8 cellular contexts compared by ENCODE assay signal in the genomic region with DNA sequence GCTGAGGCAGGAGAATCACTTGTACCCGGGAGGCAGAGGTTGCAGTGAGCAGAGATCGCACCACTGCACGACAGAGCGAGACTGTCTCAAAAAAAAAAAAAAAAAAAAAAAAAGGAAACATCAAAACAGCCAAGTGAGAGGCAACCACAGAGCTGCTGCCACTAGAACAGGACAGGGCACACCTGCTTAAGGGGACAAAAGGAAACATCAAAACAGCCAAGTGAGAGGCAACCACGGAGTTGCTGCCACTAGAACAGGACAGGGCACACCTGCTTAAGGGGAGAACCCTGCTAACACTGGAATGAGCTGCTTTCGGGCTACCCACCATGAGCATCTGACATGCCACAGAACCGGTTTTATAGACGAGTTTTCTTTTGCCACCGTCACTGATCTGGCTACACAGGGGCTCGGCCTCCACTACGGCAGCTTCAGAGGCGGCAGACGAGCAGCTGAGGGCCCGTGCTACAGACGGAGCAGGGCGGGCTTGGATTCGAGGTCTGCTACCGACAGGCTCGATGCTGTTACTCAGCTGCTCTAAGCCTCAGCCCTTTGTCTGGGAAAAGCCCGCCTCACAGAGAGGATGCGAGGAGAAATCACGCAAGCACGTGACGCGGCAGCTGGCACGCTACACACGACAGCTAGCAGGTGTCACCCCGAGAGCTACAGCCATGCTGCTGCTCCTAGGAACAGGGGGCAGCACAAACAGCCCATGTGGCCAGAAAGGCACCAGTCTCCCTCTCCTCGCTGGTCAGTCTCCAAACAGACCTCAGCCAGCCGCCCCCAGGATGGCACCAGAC. TPM values are rescaled to one million over a fixed set of nuclear protein-coding genes. Genes with fewer than 3 reads are reported as not detected.
DNase-seq lines count a peak whose midpoint lies in the region; ATAC-seq, FAIRE-seq and TF ChIP-seq lines count a peak whose summit lies in the region.
"Had no signal": no experiment of that assay in that cellular context is flagged by ENCODE, and none has a peak within 500 bp of the region (broad histone marks: within the 10 kb centered on the region; RNA-seq: fewer than 3 reads in every experiment).

No MANE protein-coding gene starts in this region.

- H3K9ac ChIP-seq in endodermal cell (ENCODE audit: extremely low read depth, low read length, poor library complexity, severe bottlenecking) (peak overlapping the region; percentile 11), rectal smooth muscle tissue (ENCODE audit: low read length) (no peak overlapping the region)

- H3K9me3 Mint-ChIP-seq in endodermal cell = no peaks in the 10 kb centered on the region

- no peak overlapping the region for H2AFZ ChIP-seq in OCI-LY7 (ENCODE audit: low read length)

- CTCF ChIA-PET in OCI-LY7 (lab: Charles Lee; ENCODE audit: unreplicated experiment) = interaction anchor here (0.5 kb wide), 1 partner anchor 17 kb away, joined by 4 read pairs; no protein-coding TSS in a partner anchor

- H4K20me1 ChIP-seq in OCI-LY7 (ENCODE audit: insufficient read depth, low read length) = peaks cover 15% of the 10 kb centered on the region; the same call in 1 of the 2 replicates

- POLR2A ChIA-PET in OCI-LY7 (lab: Charles Lee) = interaction anchor here (0.5 to 1.5 kb wide), 4 partner anchors 33 to 1273 kb away, joined by 3 to 7 read pairs (median 4); no protein-coding TSS in a partner anchor

- peaks cover 9% of the 10 kb centered on the region for H3K4me1 Mint-ChIP-seq in endodermal cell

- no peak for DNase-seq in OCI-LY7 (ENCODE audit: low spot score)
- no peak for DNase-seq in endodermal cell
- no peak for DNase-seq in prostate gland (ENCODE audit: low spot score)
- DNase-seq in D721Med (ENCODE audit: insufficient read length, low spot score) = no peak

- H3K4me1 ChIP-seq in OCI-LY7 (ENCODE audit: insufficient read depth, low read length, poor library complexity, severe bottlenecking) (peaks cover 32% of the 10 kb centered on the region), endodermal cell (ENCODE audit: control insufficient read depth, insufficient read depth, low read length) (peaks cover 8% of the 10 kb centered on the region), rectal smooth muscle tissue (ENCODE audit: control insufficient read depth, insufficient read depth, low read length) (peaks cover 16% of the 10 kb centered on the region), prostate gland (replicated peaks) (peaks cover 16% of the 10 kb centered on the region)

- FAIRE-seq in D721Med (lab: Jason Lieb, UNC) = no peak

- no peaks in the 10 kb centered on the region for H3K27me3 Mint-ChIP-seq in endodermal cell (ENCODE audit: insufficient read depth)

- H3K9me3 ChIP-seq in OCI-LY7 (ENCODE audit: low read length) = no peaks in the 10 kb centered on the region
- H3K9me3 ChIP-seq in endodermal cell (ENCODE audit: control insufficient read depth, low read length) = no peaks in the 10 kb centered on the region
- H3K9me3 ChIP-seq in prostate gland = no peaks in the 10 kb centered on the region

- WGBS in endodermal cell (ENCODE audit: insufficient coverage in 1 of 2, insufficient read length in 1 of 2), 2 experiments = 91 to 92% methylated on average over 26 to 29 of the region's 30 CpGs
- WGBS in prostate gland = 72% methylated on average over 25 of the region's 30 CpGs

- TF ChIP-seq POLR2A in prostate gland (IDR thresholded peaks at IDR 0.05) = no peak

- H3K27ac ChIP-seq in OCI-LY7 (ENCODE audit: low read depth, low read length, poor library complexity, severe bottlenecking) = no peak overlapping the region
- H3K27ac ChIP-seq in endodermal cell (ENCODE audit: low read depth, low read length) = no peak overlapping the region
- H3K27ac ChIP-seq in rectal smooth muscle tissue (ENCODE audit: low read depth, low read length) = no peak overlapping the region
- peak overlapping the region in 1 of 2 donors; percentile 92 for H3K27ac ChIP-seq in prostate gland

- H3K4me3 ChIP-seq in GM12875 (ENCODE audit: low read depth, low read length) = peak overlapping the region; percentile 81
- peak overlapping the region; percentile 89 for H3K4me3 ChIP-seq in OCI-LY7 (ENCODE audit: low read depth, low read length, poor library complexity, severe bottlenecking)
- H3K4me3 ChIP-seq in endodermal cell (ENCODE audit: low read length) = peak overlapping the region; percentile 99
- peak overlapping the region; percentile 95 for H3K4me3 ChIP-seq in rectal smooth muscle tissue (ENCODE audit: low read length)
- peak overlapping the region in 1 of 2 donors; percentile 99 for H3K4me3 ChIP-seq in prostate gland

- H3K79me2 ChIP-seq in OCI-LY7 (ENCODE audit: insufficient read depth, low read depth, low read length) = peaks cover 51% of the 10 kb centered on the region

- H3K9me2 ChIP-seq in OCI-LY7 (ENCODE audit: insufficient read depth, low read length) = no peaks in the 10 kb centered on the region

- TF ChIP-seq CTCF in GM12875 (IDR thresholded peaks at IDR 0.05; ENCODE audit: borderline replicate concordance, insufficient read depth, low read depth, low read length) (no peak), OCI-LY7 (conservative IDR thresholded peaks at IDR 0.05; ENCODE audit: low read length) (no peak), endodermal cell (conservative IDR thresholded peaks at IDR 0.05) (no peak), prostate gland (IDR thresholded peaks at IDR 0.05) (no peak), D721Med (IDR thresholded peaks at IDR 0.05; ENCODE audit: insufficient read depth, missing control alignments) (no peak)

- intact Hi-C loops in OCI-LY7 (cut with micrococcal nuclease; ENCODE audit: unreplicated experiment) (no loop called here), prostate gland (cut with DNase I) (no loop called here)

- no peak overlapping the region for H3K27ac Mint-ChIP-seq in endodermal cell

- no peaks in the 10 kb centered on the region for H3K27me3 ChIP-seq in endodermal cell (ENCODE audit: control insufficient read depth, insufficient read depth, low read length, poor library complexity, severe bottlenecking)
- H3K27me3 ChIP-seq in rectal smooth muscle tissue (ENCODE audit: control insufficient read depth, insufficient read depth, low read length) = no peaks in the 10 kb centered on the region
- H3K27me3 ChIP-seq in prostate gland (replicated peaks; ENCODE audit: insufficient read depth) = no peaks in the 10 kb centered on the region

- peaks cover 58% of the 10 kb centered on the region for H3K36me3 Mint-ChIP-seq in endodermal cell (ENCODE audit: low read depth)

- H3K4me3 Mint-ChIP-seq in endodermal cell = peak overlapping the region; percentile 77

- BruUV-seq in OCI-LY7 (replicated peaks; lab: Mats Ljungman, UMichigan) = no TSS peak

- no peak for ATAC-seq in GM21825 (IDR thresholded peaks at IDR 0.05; ENCODE audit: unreplicated experiment)

- H3K36me3 ChIP-seq in OCI-LY7 (ENCODE audit: insufficient read depth, low read length) (peaks cover 71% of the 10 kb centered on the region), endodermal cell (ENCODE audit: control insufficient read depth, insufficient read depth, low read length) (peaks cover 65% of the 10 kb centered on the region), rectal smooth muscle tissue (ENCODE audit: control insufficient read depth, insufficient read depth, low read length) (peaks cover 27% of the 10 kb centered on the region), prostate gland (peaks cover 0 to 6% of the 10 kb centered on the region in 2 donors)

- peak overlapping the region; percentile 95 for H3K4me2 ChIP-seq in OCI-LY7 (ENCODE audit: low read length)

RNA-seq across cellular contexts. Expression of gene P4HB, which starts 2.0 kb away (rescaled TPM):
- total RNA-seq in OCI-LY7 (2014; rRNA removed; shearing (Covaris generic)) = 388 and 393 TPM in 2 replicates
- total RNA-seq in OCI-LY7 (2022) (502 and 577 TPM in 2 replicates), endodermal cell (100 to 1,000 TPM; 493 to 535 TPM), prostate gland (1,000 to 10,000 TPM in 1 of 2 donors, 100 to 1,000 TPM in 1; 509 to 2,101 TPM)
- polyA plus RNA-seq in endodermal cell (2013, experiment 1 of 2) = 373 TPM
- polyA plus RNA-seq in endodermal cell (2013, experiment 2 of 2) = 364 TPM

RNA-seq across cellular contexts. Expression of gene ARHGDIA, which starts 12.8 kb away (rescaled TPM):
- 233 and 265 TPM in 2 replicates for total RNA-seq in OCI-LY7 (2014; rRNA removed; shearing (Covaris generic))
- total RNA-seq in OCI-LY7 (2022) = 663 and 715 TPM in 2 replicates
- 100 to 1,000 TPM; 240 to 254 TPM for total RNA-seq in endodermal cell
- 180 TPM for polyA plus RNA-seq in endodermal cell (2013, experiment 1 of 2)
- polyA plus RNA-seq in endodermal cell (2013, experiment 2 of 2) = 185 TPM
- 100 to 1,000 TPM; 193 to 274 TPM for total RNA-seq in prostate gland

RNA-seq across cellular contexts. Expression of gene PPP1R27, which starts 23.5 kb away (rescaled TPM):
- not detected in 2 replicates for total RNA-seq in OCI-LY7 (2014; rRNA removed; shearing (Covaris generic))
- total RNA-seq in OCI-LY7 (2022) = not detected in 2 replicates
- not detected for total RNA-seq in endodermal cell
- not detected for polyA plus RNA-seq in endodermal cell (2013, experiment 1 of 2)
- not detected for polyA plus RNA-seq in endodermal cell (2013, experiment 2 of 2)
- total RNA-seq in prostate gland = 1 to 10 TPM in 1 of 2 donors, not detected in 1; 1.6 TPM
- total RNA-seq: RPMI7951 had no signal

RNA-seq across cellular contexts. Expression of gene MCRIP1, which starts 25.3 kb away (rescaled TPM):
- 249 and 288 TPM in 2 replicates for total RNA-seq in OCI-LY7 (2014; rRNA removed; shearing (Covaris generic))
- 170 and 180 TPM in 2 replicates for total RNA-seq in OCI-LY7 (2022)
- total RNA-seq in endodermal cell = 100 to 1,000 TPM; 164 to 183 TPM
- polyA plus RNA-seq in endodermal cell (2013, experiment 1 of 2) = 135 TPM
- 153 TPM for polyA plus RNA-seq in endodermal cell (2013, experiment 2 of 2)
- 100 to 1,000 TPM in 1 of 2 donors, 10 to 100 TPM in 1; 83.6 to 150 TPM for total RNA-seq in prostate gland

RNA-seq across cellular contexts. Expression of gene ALYREF, which starts 33.0 kb away (rescaled TPM):
- 474 and 621 TPM in 2 replicates for total RNA-seq in OCI-LY7 (2014; rRNA removed; shearing (Covaris generic))
- 377 and 431 TPM in 2 replicates for total RNA-seq in OCI-LY7 (2022)
- total RNA-seq in endodermal cell = 100 to 1,000 TPM; 154 to 170 TPM
- 123 TPM for polyA plus RNA-seq in endodermal cell (2013, experiment 1 of 2)
- 122 TPM for polyA plus RNA-seq in endodermal cell (2013, experiment 2 of 2)
- 100 to 1,000 TPM in 1 of 2 donors, 10 to 100 TPM in 1; 83.9 to 108 TPM for total RNA-seq in prostate gland
